ENCODE assay signal across 23 cellular contexts in the genomic region with DNA sequence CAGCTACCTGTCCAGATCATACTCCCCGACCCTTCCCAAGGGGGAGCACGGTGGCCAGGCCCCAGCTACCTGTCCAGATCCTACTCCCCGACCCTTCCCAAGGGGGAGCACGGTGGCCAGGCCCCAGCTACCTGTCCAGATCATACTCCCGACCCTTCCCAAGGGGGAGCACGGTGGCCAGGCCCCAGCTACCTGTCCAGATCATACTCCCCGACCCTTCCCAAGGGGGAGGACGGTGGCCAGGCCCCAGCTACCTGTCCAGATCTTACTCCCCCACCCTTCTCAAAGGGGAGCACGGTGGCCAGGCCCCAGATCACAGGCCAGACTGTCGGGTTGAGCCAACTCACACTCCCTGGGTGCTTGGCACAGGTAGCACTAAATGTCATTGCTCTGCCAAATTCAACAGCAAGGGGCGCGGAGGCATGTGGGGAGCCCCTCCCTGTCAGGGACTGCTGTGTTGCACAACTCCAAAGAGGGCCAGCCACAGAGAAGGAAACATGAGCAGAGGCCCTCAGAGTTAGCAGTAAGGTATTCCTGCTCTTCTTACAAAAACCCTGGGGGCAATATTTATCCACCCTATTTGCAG.
DNase-seq lines count a peak whose midpoint lies in the region; TF ChIP-seq lines count a peak whose summit lies in the region.
"Had no signal": no experiment of that assay in that cellular context is flagged by ENCODE, and none has a peak within 500 bp of the region (broad histone marks: within the 10 kb centered on the region; RNA-seq: fewer than 3 reads in every experiment).

No MANE protein-coding gene starts in this region.

- POLR2A ChIA-PET in SK-N-SH (lab: Yijun Ruan, JAX): interaction anchor here (0.6 kb wide), 2 partner anchors 132 to 420 kb away, joined by 3 to 5 read pairs; no protein-coding TSS in a partner anchor

- no peaks in the 10 kb centered on the region for H3K9me2 ChIP-seq in SK-N-SH

- TF ChIP-seq CTCF in glutamatergic neuron (IDR thresholded peaks at IDR 0.05; ENCODE audit: partially characterized antibody, unreplicated experiment) (no peak), sigmoid colon (IDR thresholded peaks at IDR 0.05) (no peak), SK-N-SH (IDR thresholded peaks at IDR 0.05) (no peak)

- intact Hi-C loops in sigmoid colon (cut with DNase I): no loop called here

- no peak overlapping the region for H3K4me3 ChIP-seq in sigmoid colon
- no peak overlapping the region for H3K4me3 ChIP-seq in SK-N-SH (ENCODE audit: low read depth in 2 of 2, low read length in 1 of 2)
- H3K4me3 ChIP-seq: HAP-1, K562, mucosa of descending colon had no signal

- no peak for TF ChIP-seq POLR2A in sigmoid colon (IDR thresholded peaks at IDR 0.05)

- CTCF ChIA-PET in SK-N-SH (lab: Yijun Ruan, JAX): interaction anchor here (0.7 to 8.1 kb wide), 9 partner anchors 15 to 188 kb away, joined by 3 to 48 read pairs (median 4); partner anchors contain the start of gene OLFM1

- H3K27me3 ChIP-seq in sigmoid colon (peaks cover 7 to 72% (median 42%) of the 10 kb centered on the region in 3 donors), SK-N-SH (ENCODE audit: insufficient read depth) (no peaks in the 10 kb centered on the region)
- H3K27me3 ChIP-seq: brain microvascular endothelial cell had no signal

- DNase-seq in DMS 273 (lab: John Stamatoyannopoulos, UW; ENCODE audit: unreplicated experiment): peak; percentile 56
- DNase-seq in DMS 273 treated with DMSO at 0.1 percent for 48 hours (lab: John Stamatoyannopoulos, UW): no peak
- peak; percentile 40 for DNase-seq in NCI-H345 treated with DMSO at 0.1 percent for 48 hours (lab: John Stamatoyannopoulos, UW; ENCODE audit: unreplicated experiment)
- no peak for DNase-seq in glutamatergic neuron
- peak; percentile 47 for DNase-seq in sigmoid colon
- no peak for DNase-seq in T-helper 2 cell treated with Interferon-gamma antibody and Interleukin-4, amounts not matched to agents 5 μg/mL and 100 μg/mL, for 36 hours (ENCODE audit: low spot score)
- no peak for DNase-seq in NCI-H1417 (lab: John Stamatoyannopoulos, UW)
- DNase-seq in SK-N-SH: no peak
- DNase-seq: activated CD4-positive, alpha-beta memory T cell treated with anti-CD3 and anti-CD28 coated beads, Interleukin-2, amount 10 ng/mL, durations not matched to agents 7 days and 5 days; activated gamma-delta T cell; activated naive CD8-positive, alpha-beta T cell treated with anti-CD3 and anti-CD28 coated beads, Interleukin-2, amount 50 U/mL, for 24 hours; activated T-cell treated with anti-CD3 and anti-CD28 coated beads for 4 hours; AML-193; brain microvascular endothelial cell; left colon; MV-4-11; NCI-H187; stimulated activated CD4-positive, alpha-beta T cell treated with anti-CD3 and anti-CD28 coated beads, Interleukin-4, amount 100 ng/mL, for 24 hours; stimulated activated naive CD4-positive, alpha-beta T cell treated with Interleukin-2 at 50 U/mL for 16 hours had no signal

- peaks cover 8% of the 10 kb centered on the region for H3F3A ChIP-seq in SK-N-SH (replicated peaks; ENCODE audit: insufficient read depth)

- no peak overlapping the region for H2AFZ ChIP-seq in SK-N-SH (ENCODE audit: low read depth)

- H3K36me3 ChIP-seq in sigmoid colon: no peaks in the 10 kb centered on the region
- H3K36me3 ChIP-seq in SK-N-SH (replicated peaks in 1 of 2; ENCODE audit: control insufficient read depth in 1 of 2, insufficient read depth in 2 of 2, low read length in 1 of 2): no peaks in the 10 kb centered on the region
- H3K36me3 ChIP-seq: brain microvascular endothelial cell, HAP-1 had no signal

- H3K36me3 Mint-ChIP-seq in glutamatergic neuron (ENCODE audit: unreplicated experiment): no peaks in the 10 kb centered on the region
- no peaks in the 10 kb centered on the region for H3K36me3 Mint-ChIP-seq in T-helper 2 cell treated with Interferon-gamma antibody and Interleukin-4, amounts not matched to agents 5 μg/mL and 100 μg/mL, for 36 hours (ENCODE audit: low read depth)

- H3K9ac ChIP-seq in SK-N-SH: no peak overlapping the region

- no peak for TF ChIP-seq EP300 in sigmoid colon (IDR thresholded peaks at IDR 0.05)
- no peak for TF ChIP-seq EP300 in SK-N-SH (IDR thresholded peaks at IDR 0.05; ENCODE audit: borderline replicate concordance in 1 of 2, low read depth in 1 of 2, low read length in 1 of 2)

- no peaks in the 10 kb centered on the region for H4K20me1 ChIP-seq in SK-N-SH (ENCODE audit: insufficient read depth)

- H3K4me2 ChIP-seq in SK-N-SH: no peak overlapping the region

- H3K27ac ChIP-seq in sigmoid colon (no peak overlapping the region), SK-N-SH (ENCODE audit: low read depth in 2 of 2, low read length in 1 of 2) (peak overlapping the region in 1 of 2 experiments; percentile 76; a peak in 2 of 4 replicates)
- H3K27ac ChIP-seq: 22Rv1, brain microvascular endothelial cell had no signal

- no peaks in the 10 kb centered on the region for H3K9me3 Mint-ChIP-seq in glutamatergic neuron (ENCODE audit: unreplicated experiment)
- H3K9me3 Mint-ChIP-seq in T-helper 2 cell treated with Interferon-gamma antibody and Interleukin-4, amounts not matched to agents 5 μg/mL and 100 μg/mL, for 36 hours: no peaks in the 10 kb centered on the region
- H3K9me3 Mint-ChIP-seq: activated CD4-positive, alpha-beta memory T cell treated with anti-CD3 and anti-CD28 coated beads, Interleukin-2, amount 10 ng/mL, durations not matched to agents 7 days and 5 days; activated naive CD8-positive, alpha-beta T cell treated with anti-CD3 and anti-CD28 coated beads, Interleukin-2, amount 50 U/mL, for 24 hours had no signal

- H3K79me2 ChIP-seq in SK-N-SH (ENCODE audit: insufficient read depth): no peaks in the 10 kb centered on the region

- WGBS in sigmoid colon, 2 donors: 58 to 77% methylated on average over 12 of the region's 12 CpGs
- 39% methylated on average over 4 of the region's 12 CpGs for whole genome bisulfite sequencing in SK-N-SH (ENCODE audit: low lambda C conversion rate)

- peaks cover 4% of the 10 kb centered on the region for H3K27me3 Mint-ChIP-seq in glutamatergic neuron (ENCODE audit: unreplicated experiment)
- H3K27me3 Mint-ChIP-seq in T-helper 2 cell treated with Interferon-gamma antibody and Interleukin-4, amounts not matched to agents 5 μg/mL and 100 μg/mL, for 36 hours (ENCODE audit: low read depth): no peaks in the 10 kb centered on the region
- H3K27me3 Mint-ChIP-seq: activated CD4-positive, alpha-beta memory T cell treated with anti-CD3 and anti-CD28 coated beads, Interleukin-2, amount 10 ng/mL, durations not matched to agents 7 days and 5 days; activated naive CD8-positive, alpha-beta T cell treated with anti-CD3 and anti-CD28 coated beads, Interleukin-2, amount 50 U/mL, for 24 hours had no signal

- H3K27ac Mint-ChIP-seq in glutamatergic neuron (ENCODE audit: unreplicated experiment): peak overlapping the region; percentile 59
- H3K27ac Mint-ChIP-seq in T-helper 2 cell treated with Interferon-gamma antibody and Interleukin-4, amounts not matched to agents 5 μg/mL and 100 μg/mL, for 36 hours: no peak overlapping the region
- H3K27ac Mint-ChIP-seq: activated CD4-positive, alpha-beta memory T cell treated with anti-CD3 and anti-CD28 coated beads, Interleukin-2, amount 10 ng/mL, durations not matched to agents 7 days and 5 days; activated naive CD8-positive, alpha-beta T cell treated with anti-CD3 and anti-CD28 coated beads, Interleukin-2, amount 50 U/mL, for 24 hours had no signal

- H3K9me3 ChIP-seq in sigmoid colon: no peaks in the 10 kb centered on the region
- no peaks in the 10 kb centered on the region for H3K9me3 ChIP-seq in SK-N-SH
- H3K9me3 ChIP-seq: HAP-1, mucosa of descending colon had no signal

- peaks cover 11% of the 10 kb centered on the region for H3K4me1 Mint-ChIP-seq in glutamatergic neuron (ENCODE audit: low read depth, unreplicated experiment)
- no peaks in the 10 kb centered on the region for H3K4me1 Mint-ChIP-seq in T-helper 2 cell treated with Interferon-gamma antibody and Interleukin-4, amounts not matched to agents 5 μg/mL and 100 μg/mL, for 36 hours (ENCODE audit: low read depth)
- H3K4me1 Mint-ChIP-seq: activated CD4-positive, alpha-beta memory T cell treated with anti-CD3 and anti-CD28 coated beads, Interleukin-2, amount 10 ng/mL, durations not matched to agents 7 days and 5 days; activated naive CD8-positive, alpha-beta T cell treated with anti-CD3 and anti-CD28 coated beads, Interleukin-2, amount 50 U/mL, for 24 hours had no signal

- H3K4me3 Mint-ChIP-seq in glutamatergic neuron (ENCODE audit: unreplicated experiment): no peak overlapping the region
- H3K4me3 Mint-ChIP-seq in T-helper 2 cell treated with Interferon-gamma antibody and Interleukin-4, amounts not matched to agents 5 μg/mL and 100 μg/mL, for 36 hours: no peak overlapping the region
- H3K4me3 Mint-ChIP-seq: activated CD4-positive, alpha-beta memory T cell treated with anti-CD3 and anti-CD28 coated beads, Interleukin-2, amount 10 ng/mL, durations not matched to agents 7 days and 5 days; activated naive CD8-positive, alpha-beta T cell treated with anti-CD3 and anti-CD28 coated beads, Interleukin-2, amount 50 U/mL, for 24 hours had no signal

- no peak for TF ChIP-seq RAD21 in SK-N-SH (IDR thresholded peaks at IDR 0.05; ENCODE audit: low read length)

- H3K4me1 ChIP-seq in sigmoid colon: no peaks in the 10 kb centered on the region
- peaks cover 0 to 26% of the 10 kb centered on the region in 2 experiments; a peak in 1 of 4 replicates for H3K4me1 ChIP-seq in SK-N-SH (ENCODE audit: control insufficient read depth in 1 of 2, insufficient read depth in 2 of 2, low read depth in 1 of 2, low read length in 1 of 2)
- H3K4me1 ChIP-seq: HAP-1 had no signal

TF ChIP-seq in SK-N-SH, 30 proteins besides CTCF, POLR2A, EP300 and RAD21:
- no peak for TF ChIP-seq YY1 (IDR thresholded peaks at IDR 0.05; ENCODE audit: low read depth)
- TF ChIP-seq FOSL2 (IDR thresholded peaks at IDR 0.05; ENCODE audit: borderline replicate concordance, low read depth): no peak

Comparison
In these comparisons a context has a peak if more than half of its experiments do, and no peak if none do; other contexts are left out.
1. DNase-seq: peak in DMS 273 (single experiment), NCI-H345 treated with DMSO at 0.1 percent for 48 hours (single experiment) and sigmoid colon (single experiment); none in DMS 273 treated with DMSO at 0.1 percent for 48 hours (single experiment), glutamatergic neuron (single experiment), T-helper 2 cell treated with Interferon-gamma antibody and Interleukin-4, amounts not matched to agents 5 μg/mL and 100 μg/mL, for 36 hours (single experiment), NCI-H1417 (0 of 3) and SK-N-SH (single experiment).